In the genomic region with DNA sequence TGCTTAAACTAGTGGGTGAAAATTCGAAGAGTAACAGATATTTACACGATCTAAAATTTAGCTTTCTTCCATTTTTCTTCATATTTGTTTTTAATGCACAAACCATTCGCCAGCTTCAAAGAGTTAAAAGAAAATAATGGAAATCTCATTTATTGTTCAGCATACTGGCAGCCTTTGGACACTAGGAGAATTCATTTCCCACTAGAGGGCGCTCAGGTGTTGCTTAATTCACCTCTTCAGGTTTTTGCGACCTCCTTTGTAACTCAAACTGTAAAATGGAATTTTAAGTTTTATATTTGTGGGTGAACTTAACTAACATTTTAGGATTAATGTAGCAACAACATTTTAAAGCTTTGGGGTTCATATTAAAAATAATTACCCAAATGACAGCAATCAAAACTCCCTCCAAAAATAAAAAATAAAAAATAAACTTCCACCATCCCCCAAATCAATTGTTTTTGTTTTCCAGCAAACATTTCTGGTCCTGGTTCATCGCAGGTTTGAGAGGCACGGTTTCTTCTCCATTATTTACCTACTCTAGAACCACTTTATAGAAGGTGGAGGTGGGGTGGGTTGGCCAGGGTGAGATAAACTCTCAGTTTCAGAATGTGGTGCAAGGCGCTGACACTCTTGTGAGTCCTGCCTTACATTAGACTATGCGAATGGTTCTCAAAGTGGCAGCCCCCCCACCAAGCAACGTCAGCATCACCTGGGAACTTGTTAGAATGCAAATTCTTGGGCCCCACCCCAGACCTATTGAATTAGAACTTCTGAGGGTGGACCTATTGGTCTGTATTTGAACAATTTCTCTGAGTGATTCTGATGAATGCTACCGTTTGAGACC, we compare ENCODE assay signal across 9 cellular contexts. TPM values are rescaled to one million over a fixed set of nuclear protein-coding genes. Genes with fewer than 3 reads are reported as not detected.
DNase-seq lines count a peak whose midpoint lies in the region; ATAC-seq, FAIRE-seq and TF ChIP-seq lines count a peak whose summit lies in the region.
"Had no signal": no experiment of that assay in that cellular context is flagged by ENCODE, and none has a peak within 500 bp of the region (broad histone marks: within the 10 kb centered on the region; RNA-seq: fewer than 3 reads in every experiment).

No MANE protein-coding gene starts in this region.

- H3K9ac ChIP-seq in DND-41 (ENCODE audit: low read depth, low read length) = no peak overlapping the region
- no peak overlapping the region for H3K9ac ChIP-seq in HepG2 (ENCODE audit: insufficient read depth, low read depth, low read length)

- no peak overlapping the region for H3K4me3 Mint-ChIP-seq in stimulated activated effector memory CD8-positive, alpha-beta T cell treated with anti-CD3 and anti-CD28 coated beads, Interleukin-12 subunit alpha, Interleukin-12 subunit beta, amount 100 ng/mL, for 72 hours
- H3K4me3 Mint-ChIP-seq: activated naive CD8-positive, alpha-beta T cell treated with anti-CD3 and anti-CD28 coated beads, Interleukin-2, amount 10 ng/mL, durations not matched to agents 7 days and 5 days had no signal

- in situ Hi-C loops in HepG2 (cut with HindIII; ENCODE audit: extremely low pct_ligation_motif_present, low pct_unique_long_range_greater_than_20kb) = loop anchor here (10.0 kb wide), 1 partner anchor 416 kb away; no protein-coding TSS in a partner anchor

- H3K27ac ChIP-seq in DND-41 (ENCODE audit: low read length) (no peak overlapping the region), HepG2 (ENCODE audit: extremely low read length, insufficient read depth, low read length) (no peak overlapping the region)

- no TSS peak for BruUV-seq in HepG2 (replicated peaks; lab: Mats Ljungman, UMichigan)

- TF ChIP-seq POLR2A in NB4 (IDR thresholded peaks at IDR 0.05; ENCODE audit: extremely low read depth, insufficient read length) (no peak), HepG2 (IDR thresholded peaks at IDR 0.05; ENCODE audit: insufficient read depth in 1 of 2, low read depth in 2 of 2, low read length in 2 of 2) (no peak)

- peak; percentile 92 for TF ChIP-seq CTCF in DND-41 (IDR thresholded peaks at IDR 0.05; ENCODE audit: borderline replicate concordance, extremely low read depth, low read length, poor library complexity, severe bottlenecking)
- peak; percentile 83 for TF ChIP-seq CTCF in NB4 (IDR thresholded peaks at IDR 0.05; ENCODE audit: low read depth, low read length)
- peak; percentile 80 for TF ChIP-seq CTCF in HepG2 (CRISPR knock-in tag; IDR thresholded peaks at IDR 0.05)

- POLR2A ChIA-PET in HepG2 (lab: Yijun Ruan, JAX) = no interaction called here

- H3K9me3 Mint-ChIP-seq in stimulated activated effector memory CD8-positive, alpha-beta T cell treated with anti-CD3 and anti-CD28 coated beads, Interleukin-12 subunit alpha, Interleukin-12 subunit beta, amount 100 ng/mL, for 72 hours = no peaks in the 10 kb centered on the region
- H3K9me3 Mint-ChIP-seq: activated naive CD8-positive, alpha-beta T cell treated with anti-CD3 and anti-CD28 coated beads, Interleukin-2, amount 10 ng/mL, durations not matched to agents 7 days and 5 days had no signal

- H4K20me1 ChIP-seq in DND-41 (ENCODE audit: insufficient read depth, low read length) (no peaks in the 10 kb centered on the region), HepG2 (ENCODE audit: insufficient read depth, low read length) (no peaks in the 10 kb centered on the region)

- no peaks in the 10 kb centered on the region for H3K36me3 Mint-ChIP-seq in stimulated activated effector memory CD8-positive, alpha-beta T cell treated with anti-CD3 and anti-CD28 coated beads, Interleukin-12 subunit alpha, Interleukin-12 subunit beta, amount 100 ng/mL, for 72 hours
- H3K36me3 Mint-ChIP-seq: activated naive CD8-positive, alpha-beta T cell treated with anti-CD3 and anti-CD28 coated beads, Interleukin-2, amount 10 ng/mL, durations not matched to agents 7 days and 5 days had no signal

- H3K4me1 ChIP-seq in DND-41 (ENCODE audit: insufficient read depth, low read length) (no peaks in the 10 kb centered on the region), HepG2 (ENCODE audit: insufficient read depth, low read length) (peaks cover 16% of the 10 kb centered on the region)

- intact Hi-C loops in HepG2 (cut with micrococcal nuclease; ENCODE audit: unreplicated experiment) = loop anchor here (1.0 to 10.0 kb wide), 4 partner anchors 243 to 1796 kb away; no protein-coding TSS in a partner anchor

- H3K27me3 ChIP-seq in DND-41 (ENCODE audit: insufficient read depth, low read length, poor library complexity) = peaks cover 4% of the 10 kb centered on the region
- H3K27me3 ChIP-seq in HepG2 (ENCODE audit: control insufficient read depth in 1 of 2, insufficient read depth in 2 of 2, low read length in 2 of 2) = peaks cover 0 to 4% of the 10 kb centered on the region in 2 experiments; a peak in 2 of 5 replicates

- H3K4me2 ChIP-seq in DND-41 (ENCODE audit: insufficient read depth, low read length) (no peak overlapping the region), HepG2 (ENCODE audit: low read depth, low read length) (no peak overlapping the region)

- H3K4me1 Mint-ChIP-seq in stimulated activated effector memory CD8-positive, alpha-beta T cell treated with anti-CD3 and anti-CD28 coated beads, Interleukin-12 subunit alpha, Interleukin-12 subunit beta, amount 100 ng/mL, for 72 hours = no peaks in the 10 kb centered on the region

- CTCF ChIA-PET in HepG2 (lab: Yijun Ruan, JAX; ENCODE audit: low intra/inter-chr PET ratio, low total read pairs) = interaction anchor here (0.8 to 1.9 kb wide), 5 partner anchors 243 to 414 kb away, joined by 3 to 15 read pairs (median 7); no protein-coding TSS in a partner anchor

- H3K79me2 ChIP-seq in DND-41 (ENCODE audit: insufficient read depth, low read length) = no peaks in the 10 kb centered on the region
- no peaks in the 10 kb centered on the region for H3K79me2 ChIP-seq in HepG2 (ENCODE audit: insufficient read depth, low read length)

- TF ChIP-seq EP300 in HepG2 (IDR thresholded peaks at IDR 0.05; ENCODE audit: low read depth in 2 of 2, low read length in 2 of 2) (no peak), HepG2 (CRISPR knock-in tag; IDR thresholded peaks at IDR 0.05; ENCODE audit: borderline replicate concordance) (no peak)

- ATAC-seq in DND-41 (ENCODE audit: insufficient read depth, low read depth) (peak; percentile 85), GM21390 (IDR thresholded peaks at IDR 0.05; ENCODE audit: unreplicated experiment) (peak; percentile 75), HepG2 (peak; percentile 84)
- no peak for ATAC-seq in stimulated activated effector memory CD8-positive, alpha-beta T cell treated with anti-CD3 and anti-CD28 coated beads, Interleukin-12 subunit alpha, Interleukin-12 subunit beta, amount 100 ng/mL, for 72 hours

- no peaks in the 10 kb centered on the region for H3K36me3 ChIP-seq in DND-41 (ENCODE audit: insufficient read depth, low read length)
- H3K36me3 ChIP-seq in HepG2 (replicated peaks in 1 of 2; ENCODE audit: control insufficient read depth in 1 of 2, insufficient read depth in 2 of 2, low read length in 2 of 2) = no peaks in the 10 kb centered on the region

- 14% methylated on average over 11 of the region's 11 CpGs for WGBS in HepG2 (ENCODE audit: low lambda C conversion rate)

- FAIRE-seq in HepG2 (lab: Jason Lieb, UNC) = no peak

- H3K27ac Mint-ChIP-seq in stimulated activated effector memory CD8-positive, alpha-beta T cell treated with anti-CD3 and anti-CD28 coated beads, Interleukin-12 subunit alpha, Interleukin-12 subunit beta, amount 100 ng/mL, for 72 hours = no peak overlapping the region
- H3K27ac Mint-ChIP-seq: activated naive CD8-positive, alpha-beta T cell treated with anti-CD3 and anti-CD28 coated beads, Interleukin-2, amount 10 ng/mL, durations not matched to agents 7 days and 5 days had no signal

- peak; percentile 61 for DNase-seq in DND-41
- DNase-seq in NB4 (ENCODE audit: low read depth) = peak; percentile 71
- peak; percentile 60 for DNase-seq in SK-N-DZ (ENCODE audit: low spot score)
- peak; percentile 31 for DNase-seq in cerebellum (ENCODE audit: low spot score)
- peak; percentile 66 for DNase-seq in HepG2 (ENCODE audit: low spot score)
- DNase-seq in stimulated activated effector memory CD8-positive, alpha-beta T cell treated with anti-CD3 and anti-CD28 coated beads, Interleukin-12 subunit alpha, Interleukin-12 subunit beta, amount 100 ng/mL, for 72 hours (ENCODE audit: low spot score in 2 of 2) = peak; percentile 9 to 62
- no peak for DNase-seq in activated CD4-positive, CD25-positive, alpha-beta regulatory T cell treated with anti-CD3 and anti-CD28 coated beads, Interleukin-2, amount 50 U/mL, for 72 hours
- DNase-seq: activated naive CD8-positive, alpha-beta T cell treated with anti-CD3 and anti-CD28 coated beads, Interleukin-2, amount 10 ng/mL, durations not matched to agents 7 days and 5 days had no signal

- no peak overlapping the region for H2AFZ ChIP-seq in DND-41 (ENCODE audit: low read depth, low read length)
- H2AFZ ChIP-seq in HepG2 (ENCODE audit: low read length) = no peak overlapping the region

- no peaks in the 10 kb centered on the region for H3K9me3 ChIP-seq in DND-41 (ENCODE audit: insufficient read depth, low read length, severe bottlenecking)
- H3K9me3 ChIP-seq in HepG2 (ENCODE audit: low read length) = no peaks in the 10 kb centered on the region

- peak; percentile 66 for TF ChIP-seq RAD21 in HepG2 (CRISPR knock-in tag; IDR thresholded peaks at IDR 0.05)

- no peak overlapping the region for H3K4me3 ChIP-seq in DND-41 (ENCODE audit: low read depth in 1 of 2, low read length in 2 of 2)
- H3K4me3 ChIP-seq in NB4 (ENCODE audit: low read depth, low read length) = no peak overlapping the region
- H3K4me3 ChIP-seq in HepG2 (replicated peaks in 1 of 3; ENCODE audit: insufficient read depth in 1 of 3, low read depth in 2 of 3, low read length in 3 of 3) = no peak overlapping the region

RNA-seq across cellular contexts. Expression of a gene that starts 24.7 kb away (rescaled TPM):
- polyA plus RNA-seq in SK-N-DZ (2014; cell fraction: cytosol; rRNA removed) = 36.8 and 41.7 TPM in 2 replicates
- polyA plus RNA-seq in SK-N-DZ (2014; cell fraction: nucleus; rRNA removed) = 56.3 and 71.3 TPM in 2 replicates
- total RNA-seq in cerebellum (26.8 TPM), HepG2 (2016; rRNA removed; fragmentation: Illumina TruSeq; extraction: Trizol) (61.0 and 70.6 TPM in 2 replicates)
- 10.3 and 10.8 TPM in 2 replicates for total RNA-seq in HepG2 (2016; cell fraction: cytosol; rRNA removed; fragmentation: Illumina TruSeq; extraction: Trizol; ENCODE audit: low read depth)
- 60.4 and 67.8 TPM in 2 replicates for total RNA-seq in HepG2 (2016; cell fraction: insoluble cytoplasmic fraction; rRNA removed; fragmentation: Illumina TruSeq; extraction: Trizol)
- 15.4 and 15.7 TPM in 2 replicates for total RNA-seq in HepG2 (2016; cell fraction: membrane; rRNA removed; fragmentation: Illumina TruSeq; extraction: Trizol)
- 48.3 and 59.2 TPM in 2 replicates for total RNA-seq in HepG2 (2016; cell fraction: nucleus; rRNA removed; fragmentation: Illumina TruSeq; extraction: Trizol)
- 21.3 and 23.4 TPM in 2 replicates for polyA plus RNA-seq in HepG2 (2011; rRNA removed)
- 8.3 TPM in 2 replicates for polyA plus RNA-seq in HepG2 (2011; cell fraction: cytosol; rRNA removed)
- 26.9 and 42.4 TPM in 2 replicates for polyA plus RNA-seq in HepG2 (2011; cell fraction: nucleus; rRNA removed)
- 20.7 and 24.2 TPM in 2 replicates for polyA plus RNA-seq in HepG2 (2012)
- polyA plus RNA-seq in HepG2 (2016; cell fraction: cytosol; fragmentation: Illumina TruSeq; extraction: Trizol; ENCODE audit: low read depth) = 2.1 and 2.4 TPM in 2 replicates
- 47.7 and 48.3 TPM in 2 replicates for polyA plus RNA-seq in HepG2 (2016; cell fraction: insoluble cytoplasmic fraction; fragmentation: Illumina TruSeq; extraction: Trizol; ENCODE audit: low read depth)
- 5.7 and 6.6 TPM in 2 replicates for polyA plus RNA-seq in HepG2 (2016; cell fraction: membrane; fragmentation: Illumina TruSeq; extraction: Trizol; ENCODE audit: low read depth)
- polyA plus RNA-seq in HepG2 (2016; cell fraction: nucleus; fragmentation: Illumina TruSeq; extraction: Trizol; ENCODE audit: insufficient read depth, low read depth) = 63.4 and 68.9 TPM in 2 replicates
- polyA minus RNA-seq in HepG2 (2011; rRNA and poly(A)+ RNA removed; ENCODE audit: low replicate concordance) = 11.7 and 21.7 TPM in 2 replicates
- 18.5 and 38.1 TPM in 2 replicates for polyA minus RNA-seq in HepG2 (2011; cell fraction: cytosol; rRNA and poly(A)+ RNA removed)
- polyA minus RNA-seq in HepG2 (2011; cell fraction: nucleus; rRNA and poly(A)+ RNA removed) = 29.6 and 35.2 TPM in 2 replicates
